ENCODE assay signal across 11 cellular contexts in the genomic region with DNA sequence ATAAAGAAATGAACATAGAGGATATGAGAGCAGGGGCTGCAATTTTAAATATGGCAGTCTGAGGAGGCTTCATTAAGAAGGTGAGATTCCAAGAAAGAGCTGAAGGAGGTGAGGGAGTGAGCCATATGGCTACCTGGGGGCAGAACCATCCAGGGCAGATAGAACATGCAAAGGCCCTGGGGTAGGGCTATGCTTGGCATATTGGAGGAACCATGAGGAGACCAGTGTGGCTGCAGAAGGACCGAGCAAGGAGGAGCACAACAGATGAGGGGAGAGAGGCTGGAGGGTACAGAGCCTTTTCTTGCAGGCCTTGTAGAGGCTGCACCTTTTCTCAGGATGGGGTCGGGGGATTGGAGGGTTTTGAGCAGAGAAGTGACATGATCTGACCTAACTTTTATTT.
"Had no signal": no experiment of that assay in that cellular context is flagged by ENCODE, and none has a peak within 500 bp of the region (broad histone marks: within the 10 kb centered on the region; RNA-seq: fewer than 3 reads in every experiment).

No MANE protein-coding gene starts in this region.

- H2AFZ ChIP-seq: GM23248, GM23338 had no signal

- H3K4me1 ChIP-seq: HAP-1 had no signal

- H3K4me2 ChIP-seq: GM23338 had no signal

- H3K9ac ChIP-seq: GM23248 had no signal

- FAIRE-seq: H1, H54 had no signal

- ATAC-seq: GM23338, HCT116 had no signal

- H3K27ac ChIP-seq: GM23248 had no signal

- H3K9me3 ChIP-seq: HAP-1 had no signal

- H3K4me3 ChIP-seq: GM23248, GM23338, HAP-1 had no signal

- DNase-seq: GM23248, GOT3, H7, H9, HCEC 1CT, HFFc6 had no signal

- H3K36me3 ChIP-seq: HAP-1 had no signal
